ENCODE assay signal across 23 cellular contexts in genomic region chr2:74260495-74260894, GRCh38.
"Had no signal": no experiment of that assay in that cellular context is flagged by ENCODE, and none has a peak within 500 bp of the region (broad histone marks: within the 10 kb centered on the region; RNA-seq: fewer than 3 reads in every experiment).

No MANE protein-coding gene starts in this region.

- ATAC-seq: Panc1, Right ventricle myocardium inferior had no signal

- H3K4me3 Mint-ChIP-seq: activated CD4-positive, alpha-beta memory T cell treated with anti-CD3 and anti-CD28 coated beads, Interleukin-2, amount 10 ng/mL, durations not matched to agents 7 days and 5 days; activated naive CD8-positive, alpha-beta T cell; brain had no signal

- DNase-seq: activated CD4-positive, alpha-beta memory T cell treated with anti-CD3 and anti-CD28 coated beads, Interleukin-2, amount 10 ng/mL, durations not matched to agents 7 days and 5 days; activated CD4-positive, alpha-beta T cell treated with anti-CD3 and anti-CD28 coated beads for 1 hour; activated CD4-positive, alpha-beta T cell treated with anti-CD3 and anti-CD28 coated beads, Interleukin-2, amount 50 U/mL, for 1 hour; activated effector memory CD4-positive, alpha-beta T cell treated with Interleukin-2 at 50 U/mL for 16 hours; activated naive CD4-positive, alpha-beta T cell; activated T-cell treated with anti-CD3 and anti-CD28 coated beads for 4 hours; amygdala; MM.1S; NCI-H1105; NCI-H1436; NCI-H1694 treated with DMSO at 0.1 percent for 48 hours; NCI-H2029 treated with DMSO at 0.1 percent for 48 hours; NCI-H345; NCI-H510A; NCI-H69; NK-92 treated with Interleukin-12 subunit alpha and Interleukin-12 subunit beta, amount 100 ng/mL, for 24 hours; OCI-M1; RPMI8226 had no signal

- H3K27ac ChIP-seq: SK-N-MC had no signal

- H3K9me3 Mint-ChIP-seq: activated CD4-positive, alpha-beta memory T cell treated with anti-CD3 and anti-CD28 coated beads, Interleukin-2, amount 10 ng/mL, durations not matched to agents 7 days and 5 days; brain had no signal

- H3K27ac Mint-ChIP-seq: activated CD4-positive, alpha-beta memory T cell treated with anti-CD3 and anti-CD28 coated beads, Interleukin-2, amount 10 ng/mL, durations not matched to agents 7 days and 5 days; activated naive CD8-positive, alpha-beta T cell had no signal

- H3K27me3 Mint-ChIP-seq: activated CD4-positive, alpha-beta memory T cell treated with anti-CD3 and anti-CD28 coated beads, Interleukin-2, amount 10 ng/mL, durations not matched to agents 7 days and 5 days; activated naive CD8-positive, alpha-beta T cell had no signal

- H3K4me3 ChIP-seq: SK-N-MC had no signal
